Comparison of ENCODE assay signal across 18 cellular contexts in the genomic region with DNA sequence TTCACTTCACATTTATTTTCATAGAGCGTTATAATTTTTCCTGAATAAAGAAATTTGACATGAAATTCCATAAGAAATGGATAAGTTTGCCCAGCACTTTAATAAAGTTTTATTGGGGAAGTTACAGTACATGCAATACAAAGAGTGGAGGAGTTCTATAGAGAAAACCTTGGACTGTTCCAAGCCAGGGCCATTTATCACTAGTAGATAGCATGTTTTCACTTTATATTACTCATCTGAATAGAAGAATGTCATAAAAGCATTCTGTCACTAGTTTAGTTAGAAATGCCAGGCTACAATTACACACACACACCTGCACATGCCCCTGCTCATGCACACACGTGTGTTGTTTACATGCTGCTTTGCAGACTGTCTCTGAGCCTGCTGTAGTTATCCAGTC.
A peak's percentile ranks its signal among the peaks of the same experiment; 100 is the strongest.
DNase-seq lines count a peak whose midpoint lies in the region; ATAC-seq, FAIRE-seq and TF ChIP-seq lines count a peak whose summit lies in the region.
"Had no signal": no experiment of that assay in that cellular context is flagged by ENCODE, and none has a peak within 500 bp of the region (broad histone marks: within the 10 kb centered on the region; RNA-seq: fewer than 3 reads in every experiment).

No MANE protein-coding gene starts in this region.

- H3K18ac ChIP-seq in IMR-90 (ENCODE audit: low read depth, low read length) = no peak overlapping the region

- H3K9me3 Mint-ChIP-seq in natural killer cell treated with Interleukin-12 subunit alpha and Interleukin-12 subunit beta and Interleukin-15 and Interleukin-18, amount 100 ng/mL, for 72 hours = no peaks in the 10 kb centered on the region
- H3K9me3 Mint-ChIP-seq: CD8-positive, alpha-beta T cell had no signal

- in situ Hi-C loops in IMR-90 (cut with MboI; ENCODE audit: low sequenced_read_pairs) (no loop called here), K562 (cut with MboI) (no loop called here)

- ATAC-seq in IMR-90 (ENCODE audit: low read depth) = no peak
- no peak for ATAC-seq in K562
- no peak for ATAC-seq in natural killer cell treated with Interleukin-12 subunit alpha and Interleukin-12 subunit beta and Interleukin-15 and Interleukin-18, amount 100 ng/mL, for 72 hours
- ATAC-seq: CD8-positive, alpha-beta T cell; GM12878 had no signal

- CTCF ChIA-PET in IMR-90 (lab: Yijun Ruan, JAX) = no interaction called here
- CTCF ChIA-PET in K562 (lab: Yijun Ruan, JAX; ENCODE audit: low intra/inter-chr PET ratio) = no interaction called here

- H2BK120ac ChIP-seq in IMR-90 (ENCODE audit: low read depth, low read length) = no peak overlapping the region

- peaks cover 1% of the 10 kb centered on the region; the same call in 1 of the 2 replicates for H3K36me3 ChIP-seq in IMR-90 (ENCODE audit: control insufficient read depth, insufficient read depth, low read length)
- peaks cover 3% of the 10 kb centered on the region; the same call in 1 of the 3 replicates for H3K36me3 ChIP-seq in K562 (ENCODE audit: control insufficient read depth, insufficient read depth, low read length)
- no peaks in the 10 kb centered on the region for H3K36me3 ChIP-seq in small intestine (ENCODE audit: control insufficient read depth in 2 of 2, insufficient read depth in 2 of 2, low read length in 2 of 2)
- H3K36me3 ChIP-seq: HAP-1 had no signal

- peaks cover 13 to 18% of the 10 kb centered on the region in 2 donors for H3K4me1 Mint-ChIP-seq in natural killer cell treated with Interleukin-12 subunit alpha and Interleukin-12 subunit beta and Interleukin-15 and Interleukin-18, amount 100 ng/mL, for 72 hours (ENCODE audit: low read depth in 2 of 2)
- H3K4me1 Mint-ChIP-seq: B cell had no signal

- H3K79me1 ChIP-seq in IMR-90 (ENCODE audit: low read depth in 1 of 2, low read length in 2 of 2) = peaks cover 6 to 22% of the 10 kb centered on the region in 2 experiments

- FAIRE-seq in D721Med (lab: Jason Lieb, UNC) (peak; percentile 88), K562 (lab: Jason Lieb, UNC) (no peak), small intestine (lab: Jason Lieb, UNC) (no peak)
- FAIRE-seq: GM12878 had no signal

- no peak overlapping the region; a peak in 1 of 4 replicates for H4K8ac ChIP-seq in IMR-90 (ENCODE audit: low read depth in 2 of 2, low read length in 2 of 2)

- H2BK15ac ChIP-seq in IMR-90 (ENCODE audit: low read depth, low read length) = no peak overlapping the region

- dilution Hi-C loops in IMR-90 (cut with HindIII; ENCODE audit: low sequenced_read_pairs, unreplicated experiment) = no loop called here

- POLR2A ChIA-PET in IMR-90 (lab: Charles Lee; ENCODE audit: unreplicated experiment) (no interaction called here), K562 (lab: Yijun Ruan, JAX) (no interaction called here)

- no peak overlapping the region for H3K14ac ChIP-seq in IMR-90 (replicated peaks; ENCODE audit: low read depth, low read length)

- TF ChIP-seq RAD21 in IMR-90 (IDR thresholded peaks at IDR 0.05; ENCODE audit: low read length) = no peak
- no peak for TF ChIP-seq RAD21 in K562 (CRISPR knock-in tag; conservative IDR thresholded peaks at IDR 0.05 in 1 of 2, IDR thresholded peaks at IDR 0.05 in 1 of 2)

- no peak overlapping the region for H2AFZ ChIP-seq in IMR-90 (replicated peaks; ENCODE audit: low read length, poor library complexity)
- H2AFZ ChIP-seq in K562 (ENCODE audit: low read depth, low read length) = no peak overlapping the region
- H2AFZ ChIP-seq: GM23248 had no signal

- BruUV-seq in IMR-90 (replicated peaks; lab: Mats Ljungman, UMichigan) = no TSS peak
- BruUV-seq in K562 (replicated peaks; lab: Mats Ljungman, UMichigan) = no TSS peak

- no peak for DNase-seq in D721Med (ENCODE audit: insufficient read length, low spot score)
- no peak for DNase-seq in IMR-90
- no peak for DNase-seq in K562 (ENCODE audit: extremely low read depth in 1 of 4, low spot score in 3 of 4)
- DNase-seq in small intestine = peak; percentile 57
- no peak for DNase-seq in coronary artery (ENCODE audit: low spot score)
- DNase-seq in natural killer cell treated with Interleukin-12 subunit alpha and Interleukin-12 subunit beta and Interleukin-15 and Interleukin-18, amount 100 ng/mL, for 72 hours (ENCODE audit: low spot score) = no peak
- DNase-seq: Calu3; CD8-positive, alpha-beta T cell; DMS 273 treated with DMSO at 0.1 percent for 48 hours; DMS53; DND-41; EL; GM23248 had no signal

- H3K4me1 ChIP-seq in IMR-90 (ENCODE audit: control insufficient read depth, insufficient read depth, low read length) (peaks cover 6% of the 10 kb centered on the region), K562 (replicated peaks in 1 of 2; ENCODE audit: control insufficient read depth in 2 of 2, insufficient read depth in 2 of 2, low read length in 2 of 2) (peaks cover 0 to 17% of the 10 kb centered on the region in 2 experiments; a peak in 2 of 5 replicates), small intestine (ENCODE audit: control insufficient read depth in 2 of 2, insufficient read depth in 1 of 2, low read depth in 1 of 2, low read length in 1 of 2) (no peaks in the 10 kb centered on the region)
- H3K4me1 ChIP-seq: BLaER1 treated with 17β-estradiol and CSF1 and Interleukin-3, amounts not matched to agents 10 nM and 100 nM; HAP-1 had no signal

- H4K20me1 ChIP-seq in IMR-90 (ENCODE audit: insufficient read depth, low read length) = no peaks in the 10 kb centered on the region
- H4K20me1 ChIP-seq in K562 (replicated peaks; ENCODE audit: control insufficient read depth, insufficient read depth, low read length) = no peaks in the 10 kb centered on the region

- no peak overlapping the region for H3K9ac ChIP-seq in IMR-90 (ENCODE audit: low read depth, low read length)
- no peak overlapping the region for H3K9ac ChIP-seq in K562 (ENCODE audit: insufficient read depth in 1 of 2, low read depth in 2 of 2, low read length in 2 of 2)
- H3K9ac ChIP-seq: BLaER1 treated with 17β-estradiol and CSF1 and Interleukin-3, amounts not matched to agents 10 nM and 100 nM; GM23248 had no signal

- peaks cover 9% of the 10 kb centered on the region for H3K36me3 Mint-ChIP-seq in natural killer cell treated with Interleukin-12 subunit alpha and Interleukin-12 subunit beta and Interleukin-15 and Interleukin-18, amount 100 ng/mL, for 72 hours

- intact Hi-C loops in IMR-90 (cut with micrococcal nuclease) = loop anchor here (10.0 kb wide), 1 partner anchor 405 kb away; no protein-coding TSS in a partner anchor
- intact Hi-C loops in K562 (cut with micrococcal nuclease) = no loop called here

- no peak overlapping the region for H2AK9ac ChIP-seq in IMR-90 (replicated peaks; ENCODE audit: low read depth, low read length, poor library complexity)

- TF ChIP-seq POLR2A in IMR-90 (IDR thresholded peaks at IDR 0.05; ENCODE audit: low read depth, low read length) (no peak), K562 (conservative IDR thresholded peaks at IDR 0.05) (no peak)

- no peaks in the 10 kb centered on the region for H3K79me2 ChIP-seq in K562 (ENCODE audit: control insufficient read depth, insufficient read depth, low read length)

- no peaks in the 10 kb centered on the region for H3K27me3 ChIP-seq in IMR-90 (ENCODE audit: control insufficient read depth, insufficient read depth, low read length)
- H3K27me3 ChIP-seq in K562 (ENCODE audit: control insufficient read depth in 2 of 2, insufficient read depth in 2 of 2, low read length in 2 of 2) = no peaks in the 10 kb centered on the region
- H3K27me3 ChIP-seq in small intestine (ENCODE audit: control insufficient read depth in 2 of 2, insufficient read depth in 2 of 2, low read length in 2 of 2) = no peaks in the 10 kb centered on the region
- H3K27me3 ChIP-seq: BLaER1 treated with 17β-estradiol and CSF1 and Interleukin-3, amounts not matched to agents 10 nM and 100 nM had no signal

- H3K4ac ChIP-seq in IMR-90 (ENCODE audit: low read depth, low read length) = no peak overlapping the region

- no peak for TF ChIP-seq EP300 in K562 (IDR thresholded peaks at IDR 0.05; ENCODE audit: low read length)

- H3K4me3 ChIP-seq in IMR-90 (ENCODE audit: insufficient read depth, low read depth, low read length) = no peak overlapping the region
- H3K4me3 ChIP-seq in K562 = no peak overlapping the region
- no peak overlapping the region for H3K4me3 ChIP-seq in small intestine (ENCODE audit: low read depth in 1 of 2, low read length in 2 of 2)
- H3K4me3 ChIP-seq in coronary artery = no peak overlapping the region
- H3K4me3 ChIP-seq: BLaER1 treated with 17β-estradiol and CSF1 and Interleukin-3, amounts not matched to agents 10 nM and 100 nM; GM12878; GM23248; HAP-1 had no signal

- no peak overlapping the region for H2BK5ac ChIP-seq in IMR-90 (ENCODE audit: low read depth, low read length, poor library complexity, severe bottlenecking)

- no peak overlapping the region for H3K27ac ChIP-seq in IMR-90 (ENCODE audit: insufficient read depth, low read length)
- no peak overlapping the region for H3K27ac ChIP-seq in K562 (ENCODE audit: extremely low read depth, low read depth, low read length)
- no peak overlapping the region for H3K27ac ChIP-seq in small intestine (ENCODE audit: low read depth in 1 of 2, low read length in 1 of 2)
- no peak overlapping the region for H3K27ac ChIP-seq in coronary artery
- H3K27ac ChIP-seq: BLaER1 treated with 17β-estradiol and CSF1 and Interleukin-3, amounts not matched to agents 10 nM and 100 nM; HL-60 had no signal

- 0 out of 2 replicates have a peak overlapping the region, but pooled peaks have one; percentile 33 for H3K23ac ChIP-seq in IMR-90 (ENCODE audit: low read depth, low read length)

- H2BK20ac ChIP-seq in IMR-90 (ENCODE audit: low read depth, low read length) = no peak overlapping the region

- TF ChIP-seq CTCF in D721Med (IDR thresholded peaks at IDR 0.05; ENCODE audit: insufficient read depth, missing control alignments) (no peak), IMR-90 (conservative IDR thresholded peaks at IDR 0.05; ENCODE audit: low read depth, low read length) (no peak), K562 (IDR thresholded peaks at IDR 0.05 in 2 of 3, conservative IDR thresholded peaks at IDR 0.05 in 1 of 3; ENCODE audit: insufficient read depth in 2 of 3, low read depth in 1 of 3, low read length in 3 of 3) (no peak), coronary artery (IDR thresholded peaks at IDR 0.05) (no peak)

- H4K91ac ChIP-seq in IMR-90 (ENCODE audit: insufficient read depth, low read depth, low read length) = no peak overlapping the region

- no peak overlapping the region for H3K27ac Mint-ChIP-seq in natural killer cell treated with Interleukin-12 subunit alpha and Interleukin-12 subunit beta and Interleukin-15 and Interleukin-18, amount 100 ng/mL, for 72 hours
- H3K27ac Mint-ChIP-seq: B cell; CD8-positive, alpha-beta T cell had no signal

- no peaks in the 10 kb centered on the region for H3K9me3 ChIP-seq in IMR-90 (ENCODE audit: control insufficient read depth, insufficient read depth, low read length)
- H3K9me3 ChIP-seq in K562 (replicated peaks; ENCODE audit: control insufficient read depth, insufficient read depth, low read depth, low read length) = no peaks in the 10 kb centered on the region
- H3K9me3 ChIP-seq in small intestine (ENCODE audit: control insufficient read depth, low read depth) = no peaks in the 10 kb centered on the region
- H3K9me3 ChIP-seq: BLaER1 treated with 17β-estradiol and CSF1 and Interleukin-3, amounts not matched to agents 10 nM and 100 nM; HAP-1 had no signal

- no peak overlapping the region for H2AK5ac ChIP-seq in IMR-90 (ENCODE audit: low read depth, low read length)

- no peak overlapping the region for H3K4me2 ChIP-seq in IMR-90 (ENCODE audit: low read depth, low read length)
- H3K4me2 ChIP-seq in K562 (ENCODE audit: insufficient read depth, low read length) = no peak overlapping the region
- H3K4me2 ChIP-seq: BLaER1 treated with 17β-estradiol and CSF1 and Interleukin-3, amounts not matched to agents 10 nM and 100 nM had no signal

- H3K27me3 Mint-ChIP-seq in natural killer cell treated with Interleukin-12 subunit alpha and Interleukin-12 subunit beta and Interleukin-15 and Interleukin-18, amount 100 ng/mL, for 72 hours = no peaks in the 10 kb centered on the region
- H3K27me3 Mint-ChIP-seq: B cell had no signal

- peaks cover 6% of the 10 kb centered on the region for H3K9me1 ChIP-seq in IMR-90 (ENCODE audit: insufficient read depth, low read length)
- no peaks in the 10 kb centered on the region for H3K9me1 ChIP-seq in K562 (ENCODE audit: control insufficient read depth, insufficient read depth, low read length)

- no peak overlapping the region for H3K56ac ChIP-seq in IMR-90 (ENCODE audit: extremely low read depth, insufficient read depth, low read length)

- WGBS in IMR-90 (ENCODE audit: extremely low coverage in 2 of 2, insufficient read length in 1 of 2), 2 experiments = 100% methylated on average over 1 of the region's 2 CpGs; no CpG with 5 or more reads in 1 of the 2 experiments
- 92% methylated on average over 2 of the region's 2 CpGs for WGBS in K562 (ENCODE audit: insufficient coverage, low coverage, missing lambda C conversion rate)
- WGBS in small intestine, 3 donors = 73 to 88% (median 77%) methylated on average over 2 of the region's 2 CpGs

- no peak overlapping the region for H4K5ac ChIP-seq in IMR-90 (ENCODE audit: low read depth, low read length)

- no peak overlapping the region for H3K4me3 Mint-ChIP-seq in natural killer cell treated with Interleukin-12 subunit alpha and Interleukin-12 subunit beta and Interleukin-15 and Interleukin-18, amount 100 ng/mL, for 72 hours
- H3K4me3 Mint-ChIP-seq: B cell; CD8-positive, alpha-beta T cell had no signal
